Comparison of ENCODE assay signal across 22 cellular contexts in the genomic region with DNA sequence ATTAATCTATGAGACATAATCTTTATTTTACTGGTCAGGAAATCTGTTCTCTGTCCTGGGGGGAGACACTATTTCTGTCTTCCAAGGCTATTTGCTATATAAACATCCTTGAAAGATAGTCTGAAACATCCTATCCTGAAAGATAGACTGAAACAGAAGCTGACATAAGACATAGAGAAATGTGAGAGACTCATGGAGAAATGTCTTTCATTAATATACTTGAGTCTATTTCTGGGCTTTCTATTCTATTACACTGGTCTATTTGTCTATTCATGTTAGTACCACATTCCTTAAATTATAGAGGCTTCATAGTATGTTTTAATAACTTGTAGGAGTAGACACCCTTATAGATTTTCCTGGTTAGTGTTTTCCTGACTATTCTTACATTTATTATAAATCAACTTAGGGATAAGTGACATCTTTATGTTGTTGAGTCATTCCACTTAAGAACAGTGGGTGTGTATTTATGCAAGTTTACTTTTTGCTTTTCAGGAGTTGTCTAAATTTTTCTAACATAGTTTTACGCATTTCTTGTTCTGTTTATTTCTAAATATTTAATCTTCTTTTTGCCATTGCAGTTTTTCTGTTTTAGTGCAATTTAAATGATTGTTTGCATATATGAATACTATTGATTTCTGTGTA.
"Had no signal": no experiment of that assay in that cellular context is flagged by ENCODE, and none has a peak within 500 bp of the region (broad histone marks: within the 10 kb centered on the region; RNA-seq: fewer than 3 reads in every experiment).

No MANE protein-coding gene starts in this region.

- H3K9me3 Mint-ChIP-seq: activated CD4-positive, alpha-beta T cell treated with anti-CD3 and anti-CD28 coated beads, Interleukin-2, amount 10 ng/mL, durations not matched to agents 24 days and 14 days; activated CD8-positive, alpha-beta T cell treated with anti-CD3 and anti-CD28 coated beads for 36 hours; activated naive CD8-positive, alpha-beta T cell treated with anti-CD3 and anti-CD28 coated beads, Interleukin-2, amount 10 ng/mL, durations not matched to agents 7 days and 5 days had no signal

- H3K4me1 Mint-ChIP-seq: activated CD4-positive, alpha-beta T cell treated with anti-CD3 and anti-CD28 coated beads, Interleukin-2, amount 10 ng/mL, durations not matched to agents 24 days and 14 days; activated naive CD8-positive, alpha-beta T cell treated with anti-CD3 and anti-CD28 coated beads, Interleukin-2, amount 10 ng/mL, durations not matched to agents 7 days and 5 days; activated T-helper 17 cell treated with anti-CD3 and anti-CD28 coated beads, Interleukin-2, amount 50 U/mL, for 72 hours; natural killer cell had no signal

- H3K27me3 ChIP-seq: body of pancreas, dorsolateral prefrontal cortex, gastroesophageal sphincter, heart right ventricle, neutrophil, tibial artery had no signal

- H3K36me3 Mint-ChIP-seq: activated naive CD8-positive, alpha-beta T cell treated with anti-CD3 and anti-CD28 coated beads, Interleukin-2, amount 10 ng/mL, durations not matched to agents 7 days and 5 days had no signal

- H3K27me3 Mint-ChIP-seq: activated CD4-positive, alpha-beta T cell treated with anti-CD3 and anti-CD28 coated beads, Interleukin-2, amount 10 ng/mL, durations not matched to agents 24 days and 14 days; activated CD8-positive, alpha-beta T cell treated with anti-CD3 and anti-CD28 coated beads for 36 hours; activated naive CD8-positive, alpha-beta T cell treated with anti-CD3 and anti-CD28 coated beads, Interleukin-2, amount 10 ng/mL, durations not matched to agents 7 days and 5 days; activated T-helper 17 cell treated with anti-CD3 and anti-CD28 coated beads, Interleukin-2, amount 50 U/mL, for 72 hours had no signal

- ATAC-seq: activated CD8-positive, alpha-beta T cell treated with anti-CD3 and anti-CD28 coated beads for 36 hours; activated T-helper 17 cell treated with anti-CD3 and anti-CD28 coated beads, Interleukin-2, amount 50 U/mL, for 72 hours; body of pancreas; gastroesophageal sphincter; heart right ventricle; natural killer cell; stimulated activated naive CD8-positive, alpha-beta T cell treated with anti-CD3 and anti-CD28 coated beads, Interleukin-15, Interleukin-2, amounts not matched to agents 100 U/mL and 50 U/mL, for 24 hours had no signal

- H3K36me3 ChIP-seq: gastroesophageal sphincter, heart right ventricle, neutrophil, tibial artery had no signal

- DNase-seq: activated CD4-positive, alpha-beta T cell treated with anti-CD3 and anti-CD28 coated beads, Interleukin-2, amount 10 ng/mL, durations not matched to agents 24 days and 14 days; activated CD8-positive, alpha-beta T cell treated with anti-CD3 and anti-CD28 coated beads for 36 hours; activated naive CD4-positive, alpha-beta T cell treated with Interleukin-2 at 50 U/mL for 16 hours; activated naive CD8-positive, alpha-beta T cell treated with anti-CD3 and anti-CD28 coated beads, Interleukin-2, amount 10 ng/mL, durations not matched to agents 7 days and 5 days; activated T-cell treated with anti-CD3 and anti-CD28 coated beads, Interleukin-2, amount 50 U/mL, for 1 hour; amygdala; body of pancreas; caudate nucleus; dorsolateral prefrontal cortex; erythroblast; heart right ventricle; mesendoderm; natural killer cell; posterior cingulate gyrus; retina; stimulated activated CD4-positive, alpha-beta T cell treated with anti-CD3 and anti-CD28 coated beads, Interleukin-2, amount 100 ng/mL, for 24 hours; stimulated activated naive CD8-positive, alpha-beta T cell treated with anti-CD3 and anti-CD28 coated beads, Interleukin-15, Interleukin-2, amounts not matched to agents 100 U/mL and 50 U/mL, for 24 hours; substantia nigra; tibial artery had no signal

- H3K4me1 ChIP-seq: body of pancreas, gastroesophageal sphincter, heart right ventricle, tibial artery had no signal

- H3K4me3 Mint-ChIP-seq: activated CD4-positive, alpha-beta T cell treated with anti-CD3 and anti-CD28 coated beads, Interleukin-2, amount 10 ng/mL, durations not matched to agents 24 days and 14 days; activated CD8-positive, alpha-beta T cell treated with anti-CD3 and anti-CD28 coated beads for 36 hours; activated naive CD8-positive, alpha-beta T cell treated with anti-CD3 and anti-CD28 coated beads, Interleukin-2, amount 10 ng/mL, durations not matched to agents 7 days and 5 days; activated T-helper 17 cell treated with anti-CD3 and anti-CD28 coated beads, Interleukin-2, amount 50 U/mL, for 72 hours; natural killer cell had no signal

- H3K27ac Mint-ChIP-seq: activated CD4-positive, alpha-beta T cell treated with anti-CD3 and anti-CD28 coated beads, Interleukin-2, amount 10 ng/mL, durations not matched to agents 24 days and 14 days; activated CD8-positive, alpha-beta T cell treated with anti-CD3 and anti-CD28 coated beads for 36 hours; activated naive CD8-positive, alpha-beta T cell treated with anti-CD3 and anti-CD28 coated beads, Interleukin-2, amount 10 ng/mL, durations not matched to agents 7 days and 5 days; activated T-helper 17 cell treated with anti-CD3 and anti-CD28 coated beads, Interleukin-2, amount 50 U/mL, for 72 hours; natural killer cell had no signal

- H3K4me3 ChIP-seq: body of pancreas, dorsolateral prefrontal cortex, gastroesophageal sphincter, tibial artery had no signal

- H3K27ac ChIP-seq: body of pancreas, dorsolateral prefrontal cortex, gastroesophageal sphincter, heart right ventricle, neutrophil, tibial artery had no signal

- H3K9me3 ChIP-seq: body of pancreas, gastroesophageal sphincter, heart right ventricle, neutrophil, tibial artery had no signal
